8 cellular contexts compared by ENCODE assay signal in genomic region chr1:151145158-151146071, GRCh38. TPM values are rescaled to one million over a fixed set of nuclear protein-coding genes. Genes with fewer than 3 reads are reported as not detected.
A peak's percentile ranks its signal among the peaks of the same experiment; 100 is the strongest.
DNase-seq lines count a peak whose midpoint lies in the region; ATAC-seq and TF ChIP-seq lines count a peak whose summit lies in the region.

No MANE protein-coding gene starts in this region.

- H3K27ac ChIP-seq in SJCRH30 = peak overlapping the region; percentile 13; the same call in 1 of the 2 replicates
- peak overlapping the region; percentile 90 for H3K27ac ChIP-seq in muscle layer of colon (ENCODE audit: low read depth, low read length)
- no peak overlapping the region for H3K27ac ChIP-seq in urinary bladder (ENCODE audit: low read depth)

- H3K9me3 Mint-ChIP-seq in endothelial cell (ENCODE audit: unreplicated experiment) = no peaks in the 10 kb centered on the region

- TF ChIP-seq CTCF in endothelial cell (IDR thresholded peaks at IDR 0.05; ENCODE audit: unreplicated experiment) = no peak

- H3K4me1 ChIP-seq in ES-I3 (ENCODE audit: insufficient read depth, low read length) (peaks cover 29% of the 10 kb centered on the region), SJCRH30 (peaks cover 30% of the 10 kb centered on the region), muscle layer of colon (ENCODE audit: insufficient read depth, low read length) (peaks cover 30% of the 10 kb centered on the region), urinary bladder (ENCODE audit: insufficient read depth) (no peaks in the 10 kb centered on the region)

- peak overlapping the region; percentile 97 for H3K4me3 Mint-ChIP-seq in endothelial cell (ENCODE audit: unreplicated experiment)

- ATAC-seq in GM19035 (IDR thresholded peaks at IDR 0.05; ENCODE audit: unreplicated experiment) = no peak

- H3K36me3 ChIP-seq in ES-I3 (ENCODE audit: insufficient read depth, low read length) (no peaks in the 10 kb centered on the region), SJCRH30 (no peaks in the 10 kb centered on the region), muscle layer of colon (ENCODE audit: insufficient read depth, low read length) (no peaks in the 10 kb centered on the region), urinary bladder (ENCODE audit: insufficient read depth) (peaks cover 3% of the 10 kb centered on the region)

- peak overlapping the region; percentile 95 for H3K27ac Mint-ChIP-seq in endothelial cell (ENCODE audit: unreplicated experiment)

- peaks cover 56% of the 10 kb centered on the region for H3K4me1 Mint-ChIP-seq in endothelial cell (ENCODE audit: unreplicated experiment)

- H3K27me3 ChIP-seq in SJCRH30 (no peaks in the 10 kb centered on the region), muscle layer of colon (ENCODE audit: control insufficient read depth in 1 of 2, insufficient read depth in 2 of 2, low read length in 2 of 2) (no peaks in the 10 kb centered on the region)

- 11% methylated on average over 46 of the region's 46 CpGs for WGBS in urinary bladder

- H3K36me3 Mint-ChIP-seq in endothelial cell (ENCODE audit: low read depth, unreplicated experiment) = peaks cover 19% of the 10 kb centered on the region

- peak; percentile 46 to 52 for DNase-seq in SJCRH30
- peak; percentile 42 for DNase-seq in endothelial cell (ENCODE audit: low spot score)
- DNase-seq in NCI-H1436 treated with DMSO at 0.1 percent for 48 hours (lab: John Stamatoyannopoulos, UW) = no peak
- no peak for DNase-seq in NCI-H2196 (lab: John Stamatoyannopoulos, UW; ENCODE audit: unreplicated experiment)

- peak overlapping the region; percentile 70; the same call in 1 of the 2 replicates for H3K9ac ChIP-seq in ES-I3 (ENCODE audit: low read depth, low read length)
- H3K9ac ChIP-seq in muscle layer of colon (ENCODE audit: low read length) = peak overlapping the region; percentile 53

- peaks cover 9% of the 10 kb centered on the region for H3K27me3 Mint-ChIP-seq in endothelial cell (ENCODE audit: unreplicated experiment)

- H3K9me3 ChIP-seq in ES-I3 (ENCODE audit: control insufficient read depth, insufficient read depth, low read length) (no peaks in the 10 kb centered on the region), SJCRH30 (replicated peaks) (no peaks in the 10 kb centered on the region), muscle layer of colon (ENCODE audit: low read length) (no peaks in the 10 kb centered on the region)

- peak overlapping the region; percentile 65 for H3K4me3 ChIP-seq in SJCRH30
- H3K4me3 ChIP-seq in muscle layer of colon (ENCODE audit: low read depth in 1 of 2, low read length in 2 of 2) = peak overlapping the region; percentile 85 to 97
- H3K4me3 ChIP-seq in urinary bladder (ENCODE audit: low read depth, low read length) = peak overlapping the region; percentile 68

RNA-seq across cellular contexts. Expression of gene SEMA6C, which starts 1.0 kb away (rescaled TPM):
- 11.2 and 12.5 TPM in 2 replicates for total RNA-seq in SJCRH30 (2014; rRNA removed; shearing (Covaris generic))
- total RNA-seq in endothelial cell (ENCODE audit: unreplicated experiment) = 214 TPM
- 10.4 TPM for total RNA-seq in urinary bladder
- polyA plus RNA-seq in urinary bladder = 13.7 TPM

RNA-seq across cellular contexts. Expression of gene TNFAIP8L2, which starts 11.0 kb away (rescaled TPM):
- not detected in 2 replicates for total RNA-seq in SJCRH30 (2014; rRNA removed; shearing (Covaris generic))
- total RNA-seq in endothelial cell (ENCODE audit: unreplicated experiment) (1.6 TPM), urinary bladder (4.0 TPM)
- 5.4 TPM for polyA plus RNA-seq in urinary bladder

RNA-seq across cellular contexts. Expression of gene LYSMD1, which starts 20.3 kb away (rescaled TPM):
- total RNA-seq in SJCRH30 (2014; rRNA removed; shearing (Covaris generic)) = 13.4 and 15.8 TPM in 2 replicates
- total RNA-seq in endothelial cell (ENCODE audit: unreplicated experiment) (7.5 TPM), urinary bladder (6.8 TPM)
- polyA plus RNA-seq in urinary bladder = 14.0 TPM

RNA-seq across cellular contexts. Expression of gene SCNM1, which starts 20.5 kb away (rescaled TPM):
- total RNA-seq in SJCRH30 (2014; rRNA removed; shearing (Covaris generic)) = 48.9 and 57.8 TPM in 2 replicates
- total RNA-seq in endothelial cell (ENCODE audit: unreplicated experiment) (48.3 TPM), urinary bladder (22.4 TPM)
- polyA plus RNA-seq in urinary bladder = 49.5 TPM

RNA-seq across cellular contexts. Expression of gene TMOD4, which starts 30.4 kb away (rescaled TPM):
- not detected in 2 replicates for total RNA-seq in SJCRH30 (2014; rRNA removed; shearing (Covaris generic))
- 1.1 TPM for total RNA-seq in endothelial cell (ENCODE audit: unreplicated experiment)
- total RNA-seq in urinary bladder = 2.3 TPM
- 0.76 TPM for polyA plus RNA-seq in urinary bladder

Comparison
In these comparisons a context has a peak if more than half of its experiments do, and no peak if none do; other contexts are left out.
1. DNase-seq: peak in SJCRH30 (2 of 2) and endothelial cell (single experiment); none in NCI-H1436 treated with DMSO at 0.1 percent for 48 hours (single experiment) and NCI-H2196 (single experiment).
2. RNA of gene SEMA6C, which starts 1.0 kb away (total RNA-seq): 214 TPM in endothelial cell (single experiment); 11.2 to 12.5 TPM in SJCRH30 and 10.4 TPM in urinary bladder (single experiment); every median in the first group is over 10 times any median in the second.
3. Peak in every context shown above with its lines, with median percentiles within 50 percentile points of each other: H3K4me3 ChIP-seq.